17 cellular contexts compared by ENCODE assay signal in genomic region chr17:70173646-70174045, GRCh38. TPM values are rescaled to one million over a fixed set of nuclear protein-coding genes. Genes with fewer than 3 reads are reported as not detected.
"Had no signal": no experiment of that assay in that cellular context is flagged by ENCODE, and none has a peak within 500 bp of the region (broad histone marks: within the 10 kb centered on the region; RNA-seq: fewer than 3 reads in every experiment).

No MANE protein-coding gene starts in this region.

- H3K4me3 Mint-ChIP-seq: activated naive CD4-positive, alpha-beta T cell treated with anti-CD3 and anti-CD28 coated beads for 36 hours; activated T-helper 1 cell treated with anti-CD3 and anti-CD28 coated beads, Interleukin-12 subunit alpha, Interleukin-12 subunit beta, Interleukin-2, Interleukin-4 antibody, amounts not matched to agents 30 ng/mL and 10 ng/mL and 1 ng/mL, durations not matched to agents 14 hours and 24 hours and 36 hours; immature natural killer cell; neural progenitor cell; stimulated activated naive B cell treated with anti-CD40 and anti-IgM and Interleukin-4, amounts not matched to agents 10 μg/mL and 1 μg/mL and 100 μg/mL, for 72 hours; T-helper 1 cell treated with Interleukin-12 subunit alpha and Interleukin-12 subunit beta and Interleukin-4 antibody, amounts not matched to agents 30 μg/mL and 1 μg/mL, for 36 hours; WTC11 had no signal

- FAIRE-seq: pancreas had no signal

- H3K9ac ChIP-seq: neural progenitor cell had no signal

- H3K36me3 Mint-ChIP-seq: immature natural killer cell; stimulated activated naive B cell treated with anti-CD40 and anti-IgM and Interleukin-4, amounts not matched to agents 10 μg/mL and 1 μg/mL and 100 μg/mL, for 72 hours had no signal

- H3K9me3 ChIP-seq: left lung, pancreas, right lobe of liver, upper lobe of left lung had no signal

- H2AFZ ChIP-seq: neural progenitor cell had no signal

- H3K4me2 ChIP-seq: neural progenitor cell had no signal

- DNase-seq: activated CD4-positive, alpha-beta T cell treated with anti-CD3 and anti-CD28 coated beads for 48 hours; activated naive CD4-positive, alpha-beta T cell treated with anti-CD3 and anti-CD28 coated beads for 36 hours; central memory CD4-positive, alpha-beta T cell; cortex of kidney; effector memory CD4-positive, alpha-beta T cell; erythroblast; immature natural killer cell; left lung; pancreas; right lobe of liver; stimulated activated CD4-positive, alpha-beta T cell treated with anti-CD3 and anti-CD28 coated beads, Interleukin-2, amount 100 ng/mL, for 24 hours; stimulated activated naive B cell treated with anti-CD40 and anti-IgM and Interleukin-4, amounts not matched to agents 10 μg/mL and 1 μg/mL and 100 μg/mL, for 72 hours; upper lobe of left lung had no signal

- H3K4me3 ChIP-seq: neural progenitor cell, pancreas, right lobe of liver, upper lobe of left lung had no signal

- H3K4me1 ChIP-seq: neural progenitor cell had no signal

- H3K27ac Mint-ChIP-seq: activated naive CD4-positive, alpha-beta T cell treated with anti-CD3 and anti-CD28 coated beads for 36 hours; activated T-helper 1 cell treated with anti-CD3 and anti-CD28 coated beads, Interleukin-12 subunit alpha, Interleukin-12 subunit beta, Interleukin-2, Interleukin-4 antibody, amounts not matched to agents 30 ng/mL and 10 ng/mL and 1 ng/mL, durations not matched to agents 14 hours and 24 hours and 36 hours; immature natural killer cell; neural progenitor cell; stimulated activated naive B cell treated with anti-CD40 and anti-IgM and Interleukin-4, amounts not matched to agents 10 μg/mL and 1 μg/mL and 100 μg/mL, for 72 hours; T-helper 1 cell treated with Interleukin-12 subunit alpha and Interleukin-12 subunit beta and Interleukin-4 antibody, amounts not matched to agents 30 μg/mL and 1 μg/mL, for 36 hours; WTC11 had no signal

- H3K27ac ChIP-seq: neural progenitor cell, pancreas, right lobe of liver, upper lobe of left lung had no signal

- H3K36me3 ChIP-seq: neural progenitor cell, pancreas, right lobe of liver had no signal

- H3K9me3 Mint-ChIP-seq: activated naive CD4-positive, alpha-beta T cell treated with anti-CD3 and anti-CD28 coated beads for 36 hours; activated T-helper 1 cell treated with anti-CD3 and anti-CD28 coated beads, Interleukin-12 subunit alpha, Interleukin-12 subunit beta, Interleukin-2, Interleukin-4 antibody, amounts not matched to agents 30 ng/mL and 10 ng/mL and 1 ng/mL, durations not matched to agents 14 hours and 24 hours and 36 hours; neural progenitor cell; stimulated activated naive B cell treated with anti-CD40 and anti-IgM and Interleukin-4, amounts not matched to agents 10 μg/mL and 1 μg/mL and 100 μg/mL, for 72 hours; T-helper 1 cell treated with Interleukin-12 subunit alpha and Interleukin-12 subunit beta and Interleukin-4 antibody, amounts not matched to agents 30 μg/mL and 1 μg/mL, for 36 hours had no signal

- H3K27me3 ChIP-seq: pancreas, upper lobe of left lung had no signal

RNA-seq across cellular contexts. Expression of gene KCNJ2, which starts 4.3 kb away (rescaled TPM):
- total RNA-seq: activated naive CD4-positive, alpha-beta T cell treated with anti-CD3 and anti-CD28 coated beads for 36 hours; activated T-helper 1 cell treated with anti-CD3 and anti-CD28 coated beads, Interleukin-12 subunit alpha, Interleukin-12 subunit beta, Interleukin-2, Interleukin-4 antibody, amounts not matched to agents 30 ng/mL and 10 ng/mL and 1 ng/mL, durations not matched to agents 14 hours and 24 hours and 36 hours had no signal
- polyA plus RNA-seq: immature natural killer cell had no signal
